Comparison of ENCODE assay signal across 8 cellular contexts in genomic region chr15:67542192-67542461, GRCh38. TPM values are rescaled to one million over a fixed set of nuclear protein-coding genes. Genes with fewer than 3 reads are reported as not detected.
DNase-seq lines count a peak whose midpoint lies in the region; ATAC-seq and TF ChIP-seq lines count a peak whose summit lies in the region.

No MANE protein-coding gene starts in this region.

- 0% methylated on average over 10 to 11 of the region's 11 CpGs for WGBS in esophagus, 2 donors

- H3K27ac ChIP-seq in SJSA1 (peak overlapping the region; percentile 64), esophagus (ENCODE audit: low read depth in 2 of 2, low read length in 1 of 2) (peak overlapping the region; percentile 89 to 93), parathyroid adenoma (peak overlapping the region; percentile 66)

- H3K9me3 Mint-ChIP-seq in activated CD4-positive, alpha-beta T cell treated with anti-CD3 and anti-CD28 coated beads for 36 hours (ENCODE audit: low read depth): no peaks in the 10 kb centered on the region

- H3K4me2 ChIP-seq in parathyroid adenoma (ENCODE audit: low read length): peak overlapping the region; percentile 80

- CTCF ChIA-PET in activated CD4-positive, alpha-beta T cell treated with anti-CD3 and anti-CD28 coated beads for 36 hours (lab: Charles Lee): interaction anchor here (0.9 kb wide), 1 partner anchor 9 kb away, joined by 4 read pairs; no protein-coding TSS in a partner anchor

- intact Hi-C loops in activated CD4-positive, alpha-beta T cell treated with anti-CD3 and anti-CD28 coated beads for 36 hours (cut with DNase I, micrococcal nuclease): loop anchor here (1.0 to 10.0 kb wide), 10 partner anchors 19 to 837 kb away; partner anchors contain the start of genes C15orf61 (in 1 of the 2), FEM1B (in 1 of the 2), PIAS1 (in 1 of the 2) and RNU6-1 (in 1 of the 2)

- H3K4me3 Mint-ChIP-seq in activated CD4-positive, alpha-beta T cell treated with anti-CD3 and anti-CD28 coated beads for 36 hours: peak overlapping the region; percentile 82

- peaks cover 3% of the 10 kb centered on the region for H3K36me3 Mint-ChIP-seq in activated CD4-positive, alpha-beta T cell treated with anti-CD3 and anti-CD28 coated beads for 36 hours (ENCODE audit: low read depth)

- H3K4me1 Mint-ChIP-seq in activated CD4-positive, alpha-beta T cell treated with anti-CD3 and anti-CD28 coated beads for 36 hours: peaks cover 42% of the 10 kb centered on the region

- no peaks in the 10 kb centered on the region for H3K27me3 Mint-ChIP-seq in activated CD4-positive, alpha-beta T cell treated with anti-CD3 and anti-CD28 coated beads for 36 hours

- POLR2A ChIA-PET in activated CD4-positive, alpha-beta T cell treated with anti-CD3 and anti-CD28 coated beads for 36 hours (lab: Charles Lee): interaction anchor here (0.7 kb wide), 1 partner anchor 687 kb away, joined by 4 read pairs; the partner anchor contains the start of gene CLN6

- no peak for DNase-seq in activated CD4-positive, alpha-beta T cell treated with anti-CD3 and anti-CD28 coated beads for 36 hours
- no peak for DNase-seq in activated CD4-positive, alpha-beta T cell treated with anti-CD3 and anti-CD28 coated beads for 48 hours
- DNase-seq in SJSA1 (ENCODE audit: low read depth in 1 of 2, low spot score in 2 of 2) (no peak), DMS153 treated with DMSO at 0.1 percent for 48 hours (lab: John Stamatoyannopoulos, UW; ENCODE audit: unreplicated experiment) (no peak), cerebellum (ENCODE audit: low spot score) (no peak)

- peak overlapping the region; percentile 80 for H2AFZ ChIP-seq in parathyroid adenoma

- H3K36me3 ChIP-seq in SJSA1 (peaks cover 7% of the 10 kb centered on the region; the same call in 1 of the 2 replicates), esophagus (ENCODE audit: control insufficient read depth in 2 of 2, insufficient read depth in 2 of 2, low read length in 1 of 2) (no peaks in the 10 kb centered on the region), parathyroid adenoma (ENCODE audit: control insufficient read depth, insufficient read depth, low read length) (no peaks in the 10 kb centered on the region)

- H3K9me3 ChIP-seq in SJSA1 (replicated peaks) (no peaks in the 10 kb centered on the region), esophagus (ENCODE audit: control insufficient read depth in 2 of 2, insufficient read depth in 1 of 2, low read depth in 1 of 2, low read length in 1 of 2) (no peaks in the 10 kb centered on the region), parathyroid adenoma (ENCODE audit: control insufficient read depth, low read length) (no peaks in the 10 kb centered on the region)

- H3K79me2 ChIP-seq in parathyroid adenoma: no peaks in the 10 kb centered on the region

- peak overlapping the region; percentile 95 for H3K27ac Mint-ChIP-seq in activated CD4-positive, alpha-beta T cell treated with anti-CD3 and anti-CD28 coated beads for 36 hours

- no peaks in the 10 kb centered on the region for H3K27me3 ChIP-seq in SJSA1 (replicated peaks)
- H3K27me3 ChIP-seq in esophagus (ENCODE audit: control insufficient read depth in 1 of 2, insufficient read depth in 2 of 2, low read length in 2 of 2): no peaks in the 10 kb centered on the region
- H3K27me3 ChIP-seq in parathyroid adenoma (ENCODE audit: control insufficient read depth, insufficient read depth, low read length): no peaks in the 10 kb centered on the region

- H3K4me1 ChIP-seq in SJSA1 (replicated peaks) (peaks cover 10% of the 10 kb centered on the region), esophagus (ENCODE audit: control insufficient read depth in 2 of 2, insufficient read depth in 2 of 2, low read length in 1 of 2) (peaks cover 0 to 4% of the 10 kb centered on the region in 2 donors), parathyroid adenoma (no peaks in the 10 kb centered on the region)

- H3K9ac ChIP-seq in parathyroid adenoma: no peak overlapping the region

- no peak for ATAC-seq in activated CD4-positive, alpha-beta T cell treated with anti-CD3 and anti-CD28 coated beads for 36 hours
- ATAC-seq in HG03342 (IDR thresholded peaks at IDR 0.05; ENCODE audit: unreplicated experiment): no peak

- peak overlapping the region; percentile 84 for H3K4me3 ChIP-seq in SJSA1
- H3K4me3 ChIP-seq in esophagus (ENCODE audit: low read depth in 1 of 2, low read length in 2 of 2): peak overlapping the region; percentile 60 to 94
- peak overlapping the region; percentile 85 for H3K4me3 ChIP-seq in parathyroid adenoma (ENCODE audit: low read depth, low read length)

- TF ChIP-seq CTCF in parathyroid adenoma (IDR thresholded peaks at IDR 0.05): no peak

RNA-seq across cellular contexts. Expression of gene MAP2K5, which starts 0.4 kb away (rescaled TPM):
- 10 to 100 TPM; 18.0 to 26.7 TPM for total RNA-seq in activated CD4-positive, alpha-beta T cell treated with anti-CD3 and anti-CD28 coated beads for 36 hours
- 1.0 and 4.3 TPM in 2 replicates for total RNA-seq in SJSA1 (2014; rRNA removed; shearing (Covaris generic))
- 1 to 10 TPM; 3.2 to 5.0 TPM for polyA plus RNA-seq in esophagus
- total RNA-seq in cerebellum: 17.0 TPM

RNA-seq across cellular contexts. Expression of gene C15orf61, which starts 21.2 kb away (rescaled TPM):
- 1 to 10 TPM; 3.4 to 5.0 TPM for total RNA-seq in activated CD4-positive, alpha-beta T cell treated with anti-CD3 and anti-CD28 coated beads for 36 hours
- total RNA-seq in SJSA1 (2014; rRNA removed; shearing (Covaris generic)): 3.1 and 3.4 TPM in 2 replicates
- 1 to 10 TPM in 1 of 2 donors, under 1 TPM in 1; 0.92 to 1.8 TPM for polyA plus RNA-seq in esophagus
- 17.2 TPM for total RNA-seq in cerebellum
